ENCODE assay signal across 9 cellular contexts in the genomic region with DNA sequence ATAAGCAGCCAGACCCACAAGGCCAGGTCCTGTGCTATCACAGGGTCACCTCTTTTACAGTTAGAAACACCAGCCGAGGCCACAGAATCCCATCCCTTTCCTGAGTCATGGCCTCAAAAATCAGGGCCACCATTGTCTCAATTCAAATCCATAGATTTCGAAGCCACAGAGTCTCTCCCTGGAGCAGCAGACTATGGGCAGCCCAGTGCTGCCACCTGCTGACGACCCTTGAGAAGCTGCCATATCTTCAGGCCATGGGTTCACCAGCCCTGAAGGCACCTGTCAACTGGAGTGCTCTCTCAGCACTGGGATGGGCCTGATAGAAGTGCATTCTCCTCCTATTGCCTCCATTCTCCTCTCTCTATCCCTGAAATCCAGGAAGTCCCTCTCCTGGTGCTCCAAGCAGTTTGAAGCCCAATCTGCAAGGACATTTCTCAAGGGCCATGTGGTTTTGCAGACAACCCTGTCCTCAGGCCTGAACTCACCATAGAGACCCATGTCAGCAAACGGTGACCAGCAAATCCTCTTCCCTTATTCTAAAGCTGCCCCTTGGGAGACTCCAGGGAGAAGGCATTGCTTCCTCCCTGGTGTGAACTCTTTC.
DNase-seq lines count a peak whose midpoint lies in the region; ATAC-seq and TF ChIP-seq lines count a peak whose summit lies in the region.
"Had no signal": no experiment of that assay in that cellular context is flagged by ENCODE, and none has a peak within 500 bp of the region (broad histone marks: within the 10 kb centered on the region; RNA-seq: fewer than 3 reads in every experiment).

No MANE protein-coding gene starts in this region.

- no peak overlapping the region for H3K4me3 ChIP-seq in WERI-Rb-1 (ENCODE audit: low read depth, low read length)
- H3K4me3 ChIP-seq: BLaER1 had no signal

- H3K27ac ChIP-seq in WERI-Rb-1: no peak overlapping the region
- H3K27ac ChIP-seq: BLaER1 had no signal

- TF ChIP-seq CTCF in WERI-Rb-1 (IDR thresholded peaks at IDR 0.05; ENCODE audit: low read depth, low read length): peak; percentile 92

- no peaks in the 10 kb centered on the region for H3K36me3 ChIP-seq in WERI-Rb-1

- in situ Hi-C loops in T47D (cut with HindIII; ENCODE audit: low pct_unique_long_range_greater_than_20kb, low sequenced_read_pairs): no loop called here

- H3K9me3 ChIP-seq in WERI-Rb-1 (ENCODE audit: severe bottlenecking): no peaks in the 10 kb centered on the region
- H3K9me3 ChIP-seq: BLaER1 had no signal

- no peaks in the 10 kb centered on the region for H3K27me3 ChIP-seq in WERI-Rb-1 (ENCODE audit: insufficient read depth, low read depth, severe bottlenecking)
- H3K27me3 ChIP-seq: BLaER1 had no signal

- DNase-seq in DMS79 treated with DMSO at 0.1 percent for 48 hours (lab: John Stamatoyannopoulos, UW) (peak; percentile 22), DMS79 (lab: John Stamatoyannopoulos, UW) (no peak), NCI-H187 treated with DMSO at 0.1 percent for 48 hours (lab: John Stamatoyannopoulos, UW) (peak; percentile 10), WERI-Rb-1 (peak; percentile 76), T47D (ENCODE audit: low read depth in 1 of 2, low spot score in 1 of 2) (peak; percentile 72 to 76), inferior parietal cortex (ENCODE audit: extremely low spot score) (peak; percentile 71)
- peak; percentile 39 to 54 (median 46) for DNase-seq in stimulated activated CD4-positive, alpha-beta T cell treated with anti-CD3 and anti-CD28 coated beads, Interleukin-1b, Interleukin-23, amount 100 ng/mL, for 24 hours (ENCODE audit: low read depth in 4 of 4, low spot score in 1 of 4)

- no peak for ATAC-seq in GM21381 (IDR thresholded peaks at IDR 0.05; ENCODE audit: unreplicated experiment)
